In genomic region chr6:83250235-83250634, GRCh38 we compare ENCODE assay signal across 24 cellular contexts.
"Had no signal": no experiment of that assay in that cellular context is flagged by ENCODE, and none has a peak within 500 bp of the region (broad histone marks: within the 10 kb centered on the region; RNA-seq: fewer than 3 reads in every experiment).

No MANE protein-coding gene starts in this region.

- H3K4me1 Mint-ChIP-seq: central memory CD8-positive, alpha-beta T cell; memory B cell; naive B cell; stimulated activated memory B cell treated with anti-CD40 and anti-IgM and Interleukin-4, amounts not matched to agents 10 μg/mL and 1 μg/mL and 100 μg/mL, for 72 hours had no signal

- FAIRE-seq: frontal cortex had no signal

- DNase-seq: cortex of kidney; dorsolateral prefrontal cortex; effector CD4-positive, alpha-beta T cell; hypothalamus; left cardiac atrium; left ventricle myocardium superior; naive B cell; sigmoid colon; spleen; stimulated activated CD4-positive, alpha-beta T cell treated with anti-CD3 and anti-CD28 coated beads, Interleukin-4, amount 100 ng/mL, for 4 hours; stimulated activated naive CD8-positive, alpha-beta T cell treated with anti-CD3 and anti-CD28 coated beads, Interleukin-15, Interleukin-2, amounts not matched to agents 100 U/mL and 50 U/mL, for 24 hours; substantia nigra; testis; tibial artery had no signal

- H3K4me1 ChIP-seq: neural progenitor cell, prostate gland, right atrium auricular region, sigmoid colon, spleen, testis had no signal

- H3K27ac ChIP-seq: dorsolateral prefrontal cortex, neural progenitor cell, prostate gland, right atrium auricular region, sigmoid colon, spleen, testis, tibial artery had no signal

- H3K36me3 Mint-ChIP-seq: memory B cell; naive B cell; natural killer cell treated with Interleukin-12 subunit alpha and Interleukin-12 subunit beta and Interleukin-15 and Interleukin-18, amount 100 ng/mL, for 72 hours; neural progenitor cell; stimulated activated memory B cell treated with anti-CD40 and anti-IgM and Interleukin-4, amounts not matched to agents 10 μg/mL and 1 μg/mL and 100 μg/mL, for 72 hours; type B pancreatic cell had no signal

- H3K9me3 ChIP-seq: prostate gland, right atrium auricular region, sigmoid colon, spleen, testis, tibial artery had no signal

- H3K4me3 ChIP-seq: dorsolateral prefrontal cortex, lung, neural progenitor cell, prostate gland, right atrium auricular region, sigmoid colon, spleen, testis, tibial artery had no signal

- H3K27me3 ChIP-seq: dorsolateral prefrontal cortex, neural progenitor cell, right atrium auricular region, sigmoid colon, spleen, testis, tibial artery had no signal

- H3K36me3 ChIP-seq: neural progenitor cell, prostate gland, right atrium auricular region, spleen had no signal

- H3K27ac Mint-ChIP-seq: memory B cell; natural killer cell treated with Interleukin-12 subunit alpha and Interleukin-12 subunit beta and Interleukin-15 and Interleukin-18, amount 100 ng/mL, for 72 hours; neural progenitor cell; stimulated activated memory B cell treated with anti-CD40 and anti-IgM and Interleukin-4, amounts not matched to agents 10 μg/mL and 1 μg/mL and 100 μg/mL, for 72 hours; type B pancreatic cell had no signal

- H3K9me3 Mint-ChIP-seq: central memory CD8-positive, alpha-beta T cell; memory B cell; natural killer cell treated with Interleukin-12 subunit alpha and Interleukin-12 subunit beta and Interleukin-15 and Interleukin-18, amount 100 ng/mL, for 72 hours; neural progenitor cell; type B pancreatic cell had no signal

- H3K27me3 Mint-ChIP-seq: type B pancreatic cell had no signal

- H3K4me3 Mint-ChIP-seq: central memory CD8-positive, alpha-beta T cell; memory B cell; naive B cell; natural killer cell treated with Interleukin-12 subunit alpha and Interleukin-12 subunit beta and Interleukin-15 and Interleukin-18, amount 100 ng/mL, for 72 hours; neural progenitor cell; stimulated activated memory B cell treated with anti-CD40 and anti-IgM and Interleukin-4, amounts not matched to agents 10 μg/mL and 1 μg/mL and 100 μg/mL, for 72 hours; type B pancreatic cell had no signal

- ATAC-seq: left cardiac atrium; left ventricle myocardium superior; natural killer cell treated with Interleukin-12 subunit alpha and Interleukin-12 subunit beta and Interleukin-15 and Interleukin-18, amount 100 ng/mL, for 72 hours; stimulated activated memory B cell treated with anti-CD40 and anti-IgM and Interleukin-4, amounts not matched to agents 10 μg/mL and 1 μg/mL and 100 μg/mL, for 72 hours; stimulated activated naive CD8-positive, alpha-beta T cell treated with anti-CD3 and anti-CD28 coated beads, Interleukin-15, Interleukin-2, amounts not matched to agents 100 U/mL and 50 U/mL, for 24 hours had no signal

- H3K9ac ChIP-seq: neural progenitor cell had no signal
